Comparison of ENCODE assay signal across 20 cellular contexts in genomic region chr1:108183301-108183700, GRCh38. TPM values are rescaled to one million over a fixed set of nuclear protein-coding genes. Genes with fewer than 3 reads are reported as not detected.
DNase-seq lines count a peak whose midpoint lies in the region; ATAC-seq and TF ChIP-seq lines count a peak whose summit lies in the region.
"Had no signal": no experiment of that assay in that cellular context is flagged by ENCODE, and none has a peak within 500 bp of the region (broad histone marks: within the 10 kb centered on the region; RNA-seq: fewer than 3 reads in every experiment).

No MANE protein-coding gene starts in this region.

- POLR2A ChIA-PET in HEK293 (lab: Yijun Ruan, JAX): no interaction called here

- peak overlapping the region; percentile 78 for H3K27ac Mint-ChIP-seq in glutamatergic neuron (ENCODE audit: unreplicated experiment)
- peak overlapping the region; percentile 9 for H3K27ac Mint-ChIP-seq in stimulated activated naive B cell treated with anti-CD40 and anti-IgM and Interleukin-4, amounts not matched to agents 10 μg/mL and 1 μg/mL and 100 μg/mL, for 72 hours
- H3K27ac Mint-ChIP-seq: GM23338 had no signal

- H3K27me3 ChIP-seq in RWPE2 (ENCODE audit: insufficient read depth, poor library complexity, severe bottlenecking): no peaks in the 10 kb centered on the region
- H3K27me3 ChIP-seq: BE2C had no signal

- H3K27me3 Mint-ChIP-seq in glutamatergic neuron (ENCODE audit: unreplicated experiment): peaks cover 3% of the 10 kb centered on the region
- no peaks in the 10 kb centered on the region for H3K27me3 Mint-ChIP-seq in stimulated activated naive B cell treated with anti-CD40 and anti-IgM and Interleukin-4, amounts not matched to agents 10 μg/mL and 1 μg/mL and 100 μg/mL, for 72 hours
- H3K27me3 Mint-ChIP-seq: CD4-positive, alpha-beta memory T cell had no signal

- H3K36me3 ChIP-seq in HEK293 (ENCODE audit: control insufficient read depth in 2 of 2, insufficient read depth in 1 of 2, low read length in 2 of 2) (peaks cover 8 to 36% of the 10 kb centered on the region in 2 experiments; a peak in 2 of 3 replicates), RWPE2 (ENCODE audit: low read depth) (peaks cover 83% of the 10 kb centered on the region)
- H3K36me3 ChIP-seq: BE2C had no signal

- no peak for ATAC-seq in RWPE2 (ENCODE audit: low read depth)
- ATAC-seq in stimulated activated naive B cell treated with anti-CD40 and anti-IgM and Interleukin-4, amounts not matched to agents 10 μg/mL and 1 μg/mL and 100 μg/mL, for 72 hours (replicated peaks): peak in 1 of 2 donors; percentile 22
- ATAC-seq: A549, GM23338 had no signal

- no peak for DNase-seq in RWPE2 (ENCODE audit: low spot score)
- no peak for DNase-seq in glutamatergic neuron
- DNase-seq in stimulated activated naive B cell treated with anti-CD40 and anti-IgM and Interleukin-4, amounts not matched to agents 10 μg/mL and 1 μg/mL and 100 μg/mL, for 72 hours: no peak
- DNase-seq in NCI-H1105 (lab: John Stamatoyannopoulos, UW): no peak
- no peak for DNase-seq in activated naive CD4-positive, alpha-beta T cell (lab: John Stamatoyannopoulos, UW)
- DNase-seq in CD1c-positive myeloid dendritic cell (ENCODE audit: extremely low spot score): no peak
- no peak for DNase-seq in NCI-H2227 (lab: John Stamatoyannopoulos, UW; ENCODE audit: unreplicated experiment)
- DNase-seq: BE2C; CD4-positive, alpha-beta memory T cell; DMS153; GDM1; HCEC 1CT; KG1; NCI-H1417 treated with DMSO at 0.1 percent for 48 hours; NCI-H187; NCI-H446 treated with DMSO at 0.1 percent for 48 hours; NK-92 treated with Interleukin-12 subunit alpha and Interleukin-12 subunit beta, amount 100 ng/mL, for 24 hours had no signal

- H3K4me1 ChIP-seq in HEK293 (ENCODE audit: control insufficient read depth, insufficient read depth, low read length) (no peaks in the 10 kb centered on the region), RWPE2 (ENCODE audit: insufficient read depth, poor library complexity, severe bottlenecking) (peaks cover 13% of the 10 kb centered on the region)
- H3K4me1 ChIP-seq: BE2C had no signal

- peaks cover 4% of the 10 kb centered on the region for H3K4me1 Mint-ChIP-seq in glutamatergic neuron (ENCODE audit: low read depth, unreplicated experiment)
- H3K4me1 Mint-ChIP-seq in stimulated activated naive B cell treated with anti-CD40 and anti-IgM and Interleukin-4, amounts not matched to agents 10 μg/mL and 1 μg/mL and 100 μg/mL, for 72 hours: peaks cover 11 to 26% of the 10 kb centered on the region in 2 donors
- H3K4me1 Mint-ChIP-seq: GM23338 had no signal

- peaks cover 2% of the 10 kb centered on the region for H3K9me3 Mint-ChIP-seq in glutamatergic neuron (ENCODE audit: unreplicated experiment)
- peaks cover under 1 to 8% of the 10 kb centered on the region in 2 donors for H3K9me3 Mint-ChIP-seq in stimulated activated naive B cell treated with anti-CD40 and anti-IgM and Interleukin-4, amounts not matched to agents 10 μg/mL and 1 μg/mL and 100 μg/mL, for 72 hours

- H3K4me3 ChIP-seq in HEK293 (ENCODE audit: low read depth, low read length) (no peak overlapping the region), RWPE2 (ENCODE audit: severe bottlenecking) (no peak overlapping the region)
- H3K4me3 ChIP-seq: A549, GM23338 had no signal

- CTCF ChIA-PET in HEK293 (lab: Yijun Ruan, JAX): no interaction called here

- no peak overlapping the region for H3K27ac ChIP-seq in HEK293 (ENCODE audit: extremely low read depth, low read depth, low read length)
- peak overlapping the region; percentile 33 for H3K27ac ChIP-seq in RWPE2 (ENCODE audit: poor library complexity, severe bottlenecking)
- H3K27ac ChIP-seq: A549 had no signal

- H3K9me3 ChIP-seq in HEK293 (ENCODE audit: control insufficient read depth, insufficient read depth, low read depth, low read length) (no peaks in the 10 kb centered on the region), RWPE2 (ENCODE audit: severe bottlenecking) (peaks cover 5% of the 10 kb centered on the region)
- H3K9me3 ChIP-seq: A549, BE2C had no signal

- H3K36me3 Mint-ChIP-seq in glutamatergic neuron (ENCODE audit: unreplicated experiment): peaks cover 34% of the 10 kb centered on the region
- H3K36me3 Mint-ChIP-seq in stimulated activated naive B cell treated with anti-CD40 and anti-IgM and Interleukin-4, amounts not matched to agents 10 μg/mL and 1 μg/mL and 100 μg/mL, for 72 hours: peaks cover 40 to 48% of the 10 kb centered on the region in 2 donors

- H3K4me3 Mint-ChIP-seq in glutamatergic neuron (ENCODE audit: unreplicated experiment): no peak overlapping the region
- no peak overlapping the region for H3K4me3 Mint-ChIP-seq in stimulated activated naive B cell treated with anti-CD40 and anti-IgM and Interleukin-4, amounts not matched to agents 10 μg/mL and 1 μg/mL and 100 μg/mL, for 72 hours
- H3K4me3 Mint-ChIP-seq: CD4-positive, alpha-beta memory T cell; GM23338 had no signal

- TF ChIP-seq CTCF in HEK293 (tag by site-specific recombination; IDR thresholded peaks at IDR 0.05) (no peak), RWPE2 (IDR thresholded peaks at IDR 0.05; ENCODE audit: poor library complexity, severe bottlenecking) (no peak), glutamatergic neuron (IDR thresholded peaks at IDR 0.05; ENCODE audit: partially characterized antibody, unreplicated experiment) (no peak)

TF ChIP-seq in HEK293, 187 proteins besides CTCF, POLR2A, EP300 and RAD21:
- TF ChIP-seq ZNF555 (tag by site-specific recombination; conservative IDR thresholded peaks at IDR 0.05) (peak; percentile 69), ZNF558 (tag by site-specific recombination; IDR thresholded peaks at IDR 0.05) (no peak), ZNF175 (tag by site-specific recombination; IDR thresholded peaks at IDR 0.05) (no peak), ZNF549 (tag by site-specific recombination; IDR thresholded peaks at IDR 0.05) (0 out of 2 replicates have a peak, but pooled peaks have one; percentile 28), ZNF10 (tag by site-specific recombination; IDR thresholded peaks at IDR 0.05) (peak; percentile 81), SETDB1 (IDR thresholded peaks at IDR 0.05; ENCODE audit: insufficient read length, low read length) (peak; percentile 81)

RNA-seq across cellular contexts. Expression of gene SLC25A24, which starts 16.8 kb away (rescaled TPM):
- 55.3 TPM for total RNA-seq in glutamatergic neuron (ENCODE audit: unreplicated experiment)
